In the genomic region with DNA sequence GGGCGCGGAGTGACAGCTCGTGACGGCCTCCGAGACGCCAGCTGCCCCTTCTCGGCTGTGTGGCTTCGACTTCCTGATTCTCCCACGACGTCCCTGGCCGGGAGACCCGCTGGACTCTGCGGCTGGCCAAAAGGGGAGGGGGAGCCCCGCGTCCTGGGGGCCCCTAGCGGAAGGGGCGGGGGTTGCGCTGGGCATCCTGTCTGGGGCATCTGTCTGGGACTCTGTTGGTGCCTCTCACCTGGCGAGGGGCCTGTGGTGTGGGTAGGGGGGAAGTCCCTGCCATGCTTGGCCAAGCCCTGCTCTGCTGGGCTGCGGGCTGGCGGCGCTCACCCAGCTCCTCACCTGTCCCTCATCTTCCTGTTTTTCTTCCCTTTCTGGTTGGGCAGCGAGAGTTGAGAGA, we compare ENCODE assay signal across 8 cellular contexts.
DNase-seq lines count a peak whose midpoint lies in the region; TF ChIP-seq lines count a peak whose summit lies in the region.
"Not testable (repeated sequence)": the region's sequence is repeated elsewhere in the genome, so short reads cannot be mapped to it uniquely, and the experiment has no call there.

No MANE protein-coding gene starts in this region.

- H2AFZ ChIP-seq in OCI-LY1 (ENCODE audit: low read length) = not testable (repeated sequence)

- not testable (repeated sequence) for H3K36me3 ChIP-seq in ES-I3 (ENCODE audit: insufficient read depth, low read length); OCI-LY1 (ENCODE audit: insufficient read depth, low read length); brain microvascular endothelial cell (replicated peaks); cardiac muscle cell; sigmoid colon; tibial nerve

- peak overlapping the region; percentile 82; the same call in 1 of the 2 replicates for H3K4me2 ChIP-seq in OCI-LY1 (ENCODE audit: low read length)

- H3K9me2 ChIP-seq in OCI-LY1 (ENCODE audit: low read depth, low read length) = not testable (repeated sequence)

- not testable (repeated sequence) for TF ChIP-seq CTCF in OCI-LY1 (IDR thresholded peaks at IDR 0.05; ENCODE audit: low read length); cardiac muscle cell (IDR thresholded peaks at IDR 0.05; ENCODE audit: low read depth, low read length); mesothelial cell of epicardium (IDR thresholded peaks at IDR 0.05; ENCODE audit: unreplicated experiment); sigmoid colon (IDR thresholded peaks at IDR 0.05); tibial nerve (IDR thresholded peaks at IDR 0.05)
- TF ChIP-seq CTCF in brain microvascular endothelial cell (IDR thresholded peaks at IDR 0.05; ENCODE audit: low read depth, low read length, missing control alignments) = peak; percentile 18

- H3K27me3 Mint-ChIP-seq in mesothelial cell of epicardium (ENCODE audit: low read depth) = peaks cover 56% of the 10 kb centered on the region

- peak overlapping the region; percentile 67 for H3K4me3 Mint-ChIP-seq in mesothelial cell of epicardium

- not testable (repeated sequence) for H3K36me3 Mint-ChIP-seq in mesothelial cell of epicardium

- in situ Hi-C loops in brain microvascular endothelial cell (cut with HindIII; ENCODE audit: low pct_ligation_motif_present, low sequenced_read_pairs) = not testable (repeated sequence)

- not testable (repeated sequence) for H3K27ac ChIP-seq in OCI-LY1 (ENCODE audit: low read depth, low read length, poor library complexity, severe bottlenecking); brain microvascular endothelial cell; cardiac muscle cell; tibial nerve
- peak overlapping the region in 2 of 4 donors; percentile 62 to 69 for H3K27ac ChIP-seq in sigmoid colon

- not testable (repeated sequence) for TF ChIP-seq EP300 in sigmoid colon (IDR thresholded peaks at IDR 0.05); tibial nerve (IDR thresholded peaks at IDR 0.05)

- not testable (repeated sequence) for H4K20me1 ChIP-seq in OCI-LY1 (ENCODE audit: insufficient read depth, low read length)

- TF ChIP-seq POLR2A in sigmoid colon (IDR thresholded peaks at IDR 0.05); tibial nerve (IDR thresholded peaks at IDR 0.05): not testable (repeated sequence)

- H3K79me2 ChIP-seq in OCI-LY1 (ENCODE audit: insufficient read depth, low read length) = not testable (repeated sequence)

- H3F3A ChIP-seq in OCI-LY1 (ENCODE audit: insufficient read depth, low read length) = not testable (repeated sequence)

- H3K27me3 ChIP-seq in OCI-LY1 (ENCODE audit: insufficient read depth, low read length); brain microvascular endothelial cell (replicated peaks); cardiac muscle cell; sigmoid colon: not testable (repeated sequence)
- peaks cover 0 to 10% of the 10 kb centered on the region in 2 donors for H3K27me3 ChIP-seq in tibial nerve

- intact Hi-C loops in sigmoid colon (cut with DNase I) = loop anchor here (2.0 to 10.0 kb wide), 2 partner anchors 150 to 182 kb away; no protein-coding TSS in a partner anchor

- not testable (repeated sequence) for H3K9me3 Mint-ChIP-seq in mesothelial cell of epicardium

- not testable (repeated sequence) for H3K9me3 ChIP-seq in ES-I3 (ENCODE audit: control insufficient read depth, insufficient read depth, low read length); OCI-LY1 (ENCODE audit: low read length); cardiac muscle cell (ENCODE audit: low read depth); sigmoid colon; tibial nerve

- peak; percentile 25 for DNase-seq in activated T-cell treated with anti-CD3 and anti-CD28 coated beads, Interleukin-2, amount 50 U/mL, for 1 hour
- DNase-seq in brain microvascular endothelial cell; cardiac muscle cell (ENCODE audit: low read depth in 1 of 2, low spot score in 1 of 2); mesothelial cell of epicardium (ENCODE audit: low spot score in 2 of 2, unreplicated experiment in 2 of 2); sigmoid colon; tibial nerve (ENCODE audit: low spot score in 2 of 2): not testable (repeated sequence)

- H3K9ac ChIP-seq in ES-I3 (ENCODE audit: low read depth, low read length) = peak overlapping the region; percentile 28; the same call in 1 of the 2 replicates
- H3K9ac ChIP-seq in OCI-LY1 (ENCODE audit: low read length) = not testable (repeated sequence)

- H3K27ac Mint-ChIP-seq in mesothelial cell of epicardium = not testable (repeated sequence)

- 2 to 3% methylated on average over 23 of the region's 23 CpGs for WGBS in sigmoid colon, 2 donors
- 10 to 28% methylated on average over 3 to 13 of the region's 23 CpGs for WGBS in tibial nerve, 2 donors

- H3K4me1 ChIP-seq in ES-I3 (ENCODE audit: insufficient read depth, low read length); OCI-LY1 (ENCODE audit: insufficient read depth, low read length, severe bottlenecking); cardiac muscle cell (ENCODE audit: low read depth); tibial nerve: not testable (repeated sequence)
- peaks cover 0 to 11% (median 0%) of the 10 kb centered on the region in 4 donors for H3K4me1 ChIP-seq in sigmoid colon

- H3K4me3 ChIP-seq in OCI-LY1 (ENCODE audit: low read depth, low read length, poor library complexity, severe bottlenecking) = peak overlapping the region; percentile 59
- not testable (repeated sequence) for H3K4me3 ChIP-seq in brain microvascular endothelial cell (ENCODE audit: low read depth, low read length)
- peak overlapping the region; percentile 38 for H3K4me3 ChIP-seq in cardiac muscle cell
- H3K4me3 ChIP-seq in sigmoid colon = peak overlapping the region; percentile 57 to 62 (median 58)
- H3K4me3 ChIP-seq in tibial nerve = peak overlapping the region; percentile 39 to 58 (median 56)

- not testable (repeated sequence) for H3K4me1 Mint-ChIP-seq in mesothelial cell of epicardium
